ENCODE assay signal across 31 cellular contexts in genomic region chr7:155465761-155466141, GRCh38. TPM values are rescaled to one million over a fixed set of nuclear protein-coding genes. Genes with fewer than 3 reads are reported as not detected.
"Had no signal": no experiment of that assay in that cellular context is flagged by ENCODE, and none has a peak within 500 bp of the region (broad histone marks: within the 10 kb centered on the region; RNA-seq: fewer than 3 reads in every experiment).

No MANE protein-coding gene starts in this region.

- H3K27ac Mint-ChIP-seq: activated CD4-positive, alpha-beta memory T cell treated with anti-CD3 and anti-CD28 coated beads, Interleukin-2, amount 10 ng/mL, durations not matched to agents 7 days and 5 days; activated T-cell treated with anti-CD3 and anti-CD28 coated beads, Interleukin-2, amount 50 U/mL, for 24 hours; activated T-helper 17 cell treated with anti-CD3 and anti-CD28 coated beads, Interleukin-2, amount 50 U/mL, for 72 hours; dendritic cell treated with granulocyte-macrophage colony-stimulating factor and Interleukin-4, amounts not matched to agents 40 ng/mL and 50 ng/mL, for 4 days; memory B cell; naive thymus-derived CD8-positive, alpha-beta T cell; stimulated activated memory B cell treated with anti-CD40 and anti-IgM and Interleukin-4, amounts not matched to agents 10 μg/mL and 1 μg/mL and 100 μg/mL, for 72 hours; T-helper 1 cell treated with Interleukin-12 subunit alpha and Interleukin-12 subunit beta and Interleukin-4 antibody, amounts not matched to agents 30 μg/mL and 1 μg/mL, for 36 hours had no signal

- H3K4me3 ChIP-seq: esophagus muscularis mucosa, heart left ventricle, prostate gland, smooth muscle cell, tibial nerve had no signal

- H3K4me1 ChIP-seq: foreskin keratinocyte, prostate gland had no signal

- H3K36me3 ChIP-seq: esophagus muscularis mucosa, heart left ventricle, pancreas, prostate gland, tibial nerve had no signal

- H3K4me1 Mint-ChIP-seq: central memory CD8-positive, alpha-beta T cell had no signal

- H3K36me3 Mint-ChIP-seq: naive thymus-derived CD8-positive, alpha-beta T cell; stimulated activated memory B cell treated with anti-CD40 and anti-IgM and Interleukin-4, amounts not matched to agents 10 μg/mL and 1 μg/mL and 100 μg/mL, for 72 hours had no signal

- ATAC-seq: activated CD4-positive, CD25-positive, alpha-beta regulatory T cell treated with anti-CD3 and anti-CD28 coated beads, Interleukin-2, amount 50 U/mL, for 24 hours; activated T-helper 17 cell treated with anti-CD3 and anti-CD28 coated beads, Interleukin-2, amount 50 U/mL, for 72 hours; foreskin keratinocyte; heart left ventricle; stimulated activated memory B cell treated with anti-CD40 and anti-IgM and Interleukin-4, amounts not matched to agents 10 μg/mL and 1 μg/mL and 100 μg/mL, for 72 hours had no signal

- H3K9me3 Mint-ChIP-seq: activated CD4-positive, alpha-beta memory T cell treated with anti-CD3 and anti-CD28 coated beads, Interleukin-2, amount 10 ng/mL, durations not matched to agents 7 days and 5 days; activated T-cell treated with anti-CD3 and anti-CD28 coated beads, Interleukin-2, amount 50 U/mL, for 24 hours; activated T-helper 17 cell treated with anti-CD3 and anti-CD28 coated beads, Interleukin-2, amount 50 U/mL, for 72 hours; central memory CD8-positive, alpha-beta T cell; dendritic cell treated with granulocyte-macrophage colony-stimulating factor and Interleukin-4, amounts not matched to agents 40 ng/mL and 50 ng/mL, for 4 days; memory B cell; naive thymus-derived CD8-positive, alpha-beta T cell; stimulated activated memory B cell treated with anti-CD40 and anti-IgM and Interleukin-4, amounts not matched to agents 10 μg/mL and 1 μg/mL and 100 μg/mL, for 72 hours; T-helper 1 cell treated with Interleukin-12 subunit alpha and Interleukin-12 subunit beta and Interleukin-4 antibody, amounts not matched to agents 30 μg/mL and 1 μg/mL, for 36 hours had no signal

- H3K27ac ChIP-seq: esophagus muscularis mucosa, foreskin keratinocyte, heart left ventricle, pancreas, prostate gland, tibial nerve, VCaP had no signal

- H3K4me3 Mint-ChIP-seq: activated CD4-positive, alpha-beta memory T cell treated with anti-CD3 and anti-CD28 coated beads, Interleukin-2, amount 10 ng/mL, durations not matched to agents 7 days and 5 days; activated T-cell treated with anti-CD3 and anti-CD28 coated beads, Interleukin-2, amount 50 U/mL, for 24 hours; activated T-helper 17 cell treated with anti-CD3 and anti-CD28 coated beads, Interleukin-2, amount 50 U/mL, for 72 hours; central memory CD8-positive, alpha-beta T cell; dendritic cell treated with granulocyte-macrophage colony-stimulating factor and Interleukin-4, amounts not matched to agents 40 ng/mL and 50 ng/mL, for 4 days; memory B cell; stimulated activated memory B cell treated with anti-CD40 and anti-IgM and Interleukin-4, amounts not matched to agents 10 μg/mL and 1 μg/mL and 100 μg/mL, for 72 hours; T-helper 1 cell treated with Interleukin-12 subunit alpha and Interleukin-12 subunit beta and Interleukin-4 antibody, amounts not matched to agents 30 μg/mL and 1 μg/mL, for 36 hours had no signal

- H3K9me3 ChIP-seq: esophagus muscularis mucosa, heart left ventricle, pancreas, prostate gland, tibial nerve had no signal

- DNase-seq: activated CD4-positive, alpha-beta memory T cell treated with anti-CD3 and anti-CD28 coated beads, Interleukin-2, amount 10 ng/mL, durations not matched to agents 7 days and 5 days; activated CD4-positive, alpha-beta T cell treated with anti-CD3 and anti-CD28 coated beads for 48 hours; activated CD8-positive, alpha-beta memory T cell treated with anti-CD3 and anti-CD28 coated beads, Interleukin-2, amount 50 U/mL, for 48 hours; activated gamma-delta T cell treated with Interleukin-2 at 50 U/mL for 16 hours; activated naive CD4-positive, alpha-beta T cell treated with anti-CD3 and anti-CD28 coated beads, Interleukin-2, amount 50 U/mL, for 16 hours; activated T-cell treated with anti-CD3 and anti-CD28 coated beads, Interleukin-2, amount 50 U/mL, for 24 hours; effector CD4-positive, alpha-beta T cell; foreskin keratinocyte; heart left ventricle; midbrain; naive thymus-derived CD8-positive, alpha-beta T cell; stimulated activated CD4-positive, alpha-beta T cell treated with anti-CD3 and anti-CD28 coated beads, Interleukin-1b, Interleukin-23, amount 100 ng/mL, for 48 hours; stimulated activated CD4-positive, alpha-beta T cell treated with anti-CD3 and anti-CD28 coated beads, Interleukin-4, amount 100 ng/mL, for 4 hours; stimulated activated CD8-positive, alpha-beta memory T cell treated with anti-CD3 and anti-CD28 coated beads, Interleukin-4, amount 100 ng/mL, for 48 hours; T-helper 9 cell had no signal

RNA-seq across cellular contexts. Expression of gene EN2, which starts 7.8 kb away (rescaled TPM):
- total RNA-seq: activated CD4-positive, alpha-beta memory T cell treated with anti-CD3 and anti-CD28 coated beads, Interleukin-2, amount 10 ng/mL, durations not matched to agents 7 days and 5 days; activated T-helper 17 cell treated with anti-CD3 and anti-CD28 coated beads, Interleukin-2, amount 50 U/mL, for 72 hours; bronchial epithelial cell; foreskin keratinocyte; naive thymus-derived CD8-positive, alpha-beta T cell; pancreas; smooth muscle cell; temporal lobe; ureter had no signal
